ENCODE assay signal across 19 cellular contexts in the genomic region with DNA sequence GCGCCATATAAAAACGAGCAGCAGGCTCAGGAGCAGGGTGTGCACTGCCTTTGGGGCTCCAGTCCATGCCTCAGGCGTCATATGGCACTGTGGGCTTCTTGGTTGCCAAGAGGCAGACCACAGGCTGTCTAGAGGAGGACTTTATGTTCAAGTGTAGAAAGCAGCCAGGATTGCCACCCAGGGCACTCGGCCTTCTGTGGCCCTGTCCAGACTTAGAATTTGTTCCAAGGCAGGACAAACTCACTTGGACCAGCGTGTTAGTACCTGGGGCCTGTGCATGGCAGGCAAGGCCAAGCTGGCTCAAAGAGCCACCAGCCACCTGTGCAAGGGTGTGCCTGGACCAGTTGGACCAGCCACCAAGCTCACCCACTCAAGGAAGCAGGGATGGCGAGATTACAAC. TPM values are rescaled to one million over a fixed set of nuclear protein-coding genes. Genes with fewer than 3 reads are reported as not detected.
"Had no signal": no experiment of that assay in that cellular context is flagged by ENCODE, and none has a peak within 500 bp of the region (broad histone marks: within the 10 kb centered on the region; RNA-seq: fewer than 3 reads in every experiment).

No MANE protein-coding gene starts in this region.

RNA-seq across cellular contexts. Expression of a gene that starts 40.4 kb away (rescaled TPM):
- total RNA-seq: activated CD4-positive, alpha-beta memory T cell treated with anti-CD3 and anti-CD28 coated beads, Interleukin-2, amount 10 ng/mL, durations not matched to agents 7 days and 5 days; activated CD4-positive, alpha-beta T cell treated with anti-CD3 and anti-CD28 coated beads for 36 hours; activated CD4-positive, alpha-beta T cell treated with anti-CD3 and anti-CD28 coated beads, Interleukin-2, amount 10 ng/mL, durations not matched to agents 7 days and 5 days; activated CD8-positive, alpha-beta memory T cell treated with anti-CD3 and anti-CD28 coated beads, Interleukin-2, amount 10 ng/mL, durations not matched to agents 7 days and 5 days; activated CD8-positive, alpha-beta T cell treated with anti-CD3 and anti-CD28 coated beads, Interleukin-2, amount 10 ng/mL, durations not matched to agents 7 days and 5 days; activated naive CD4-positive, alpha-beta T cell treated with anti-CD3 and anti-CD28 coated beads for 36 hours; activated naive CD4-positive, alpha-beta T cell treated with anti-CD3 and anti-CD28 coated beads, Interleukin-2, amount 50 U/mL, for 72 hours; activated naive CD8-positive, alpha-beta T cell treated with anti-CD3 and anti-CD28 coated beads for 36 hours; activated T-helper 2 cell treated with anti-CD3 and anti-CD28 coated beads, Interferon-gamma antibody, Interleukin-2, Interleukin-4, amounts not matched to agents 10 μg/mL and 5 μg/mL and 100 μg/mL, durations not matched to agents 14 hours and 24 hours and 36 hours; adrenal gland; aorta; astrocyte; body of pancreas; breast epithelium; T-cell; T-helper 1 cell treated with Interleukin-12 subunit alpha and Interleukin-12 subunit beta and Interleukin-4 antibody, amounts not matched to agents 30 ng/mL and 1 ng/mL, for 36 hours; T-helper 17 cell; T-helper 2 cell treated with Interferon-gamma antibody and Interleukin-4, amounts not matched to agents 100 ng/mL and 5 ng/mL, for 36 hours; WTC11 had no signal
- polyA plus RNA-seq: adrenal gland, aorta had no signal
